In genomic region chr15:41572866-41573265, GRCh38 we compare ENCODE assay signal across 20 cellular contexts. TPM values are rescaled to one million over a fixed set of nuclear protein-coding genes. Genes with fewer than 3 reads are reported as not detected.
DNase-seq lines count a peak whose midpoint lies in the region; ATAC-seq and TF ChIP-seq lines count a peak whose summit lies in the region.
"Had no signal": no experiment of that assay in that cellular context is flagged by ENCODE, and none has a peak within 500 bp of the region (broad histone marks: within the 10 kb centered on the region; RNA-seq: fewer than 3 reads in every experiment).

No MANE protein-coding gene starts in this region.

- no peaks in the 10 kb centered on the region for H3K4me1 Mint-ChIP-seq in stimulated activated naive CD8-positive, alpha-beta T cell treated with anti-CD3 and anti-CD28 coated beads, Interleukin-15, amount 100 ng/mL, for 72 hours
- H3K4me1 Mint-ChIP-seq in natural killer cell, result no peaks in the 10 kb centered on the region
- H3K4me1 Mint-ChIP-seq: CD4-positive, CD25-positive, alpha-beta regulatory T cell; CD8-positive, alpha-beta memory T cell had no signal

- peaks cover 12 to 14% of the 10 kb centered on the region in 2 donors for H3K4me1 ChIP-seq in neuronal stem cell (ENCODE audit: control insufficient read depth in 2 of 2, insufficient read depth in 1 of 2, low read depth in 1 of 2, low read length in 2 of 2)

- no peak for TF ChIP-seq CTCF in natural killer cell (IDR thresholded peaks at IDR 0.05)

- H3K27me3 Mint-ChIP-seq in stimulated activated naive CD8-positive, alpha-beta T cell treated with anti-CD3 and anti-CD28 coated beads, Interleukin-15, amount 100 ng/mL, for 72 hours, result no peaks in the 10 kb centered on the region
- H3K27me3 Mint-ChIP-seq in natural killer cell (ENCODE audit: low read depth in 2 of 2), result peaks cover 0 to 2% of the 10 kb centered on the region in 2 donors

- H2BK15ac ChIP-seq in neuronal stem cell (ENCODE audit: low read length), result no peak overlapping the region

- no peak overlapping the region for H3K27ac Mint-ChIP-seq in stimulated activated naive CD8-positive, alpha-beta T cell treated with anti-CD3 and anti-CD28 coated beads, Interleukin-15, amount 100 ng/mL, for 72 hours
- H3K27ac Mint-ChIP-seq in natural killer cell, result no peak overlapping the region
- H3K27ac Mint-ChIP-seq: CD4-positive, CD25-positive, alpha-beta regulatory T cell had no signal

- H2BK12ac ChIP-seq in neuronal stem cell (ENCODE audit: low read length), result no peak overlapping the region

- H3K27ac ChIP-seq in angular gyrus (ENCODE audit: low read depth, low read length), result peak overlapping the region; percentile 62
- peak overlapping the region; percentile 10 for H3K27ac ChIP-seq in layer of hippocampus (ENCODE audit: low read depth, low read length)
- no peak overlapping the region for H3K27ac ChIP-seq in neuronal stem cell (replicated peaks; ENCODE audit: low read length)
- peak overlapping the region; percentile 98 for H3K27ac ChIP-seq in temporal lobe (ENCODE audit: low read depth, low read length)
- H3K27ac ChIP-seq: HL-60 had no signal

- no peak overlapping the region for H3K4ac ChIP-seq in neuronal stem cell (ENCODE audit: low read length)

- no peak overlapping the region for H2AFZ ChIP-seq in neuronal stem cell (ENCODE audit: low read length)

- no peak overlapping the region for H3K4me3 ChIP-seq in neuronal stem cell (ENCODE audit: low read length in 2 of 2)
- H3K4me3 ChIP-seq: GM12878, HAP-1 had no signal

- H3K9ac ChIP-seq in neuronal stem cell (ENCODE audit: low read depth, low read length, poor library complexity), result no peak overlapping the region

- no peak for ATAC-seq in GM19324 (IDR thresholded peaks at IDR 0.05; ENCODE audit: low FRiP score, unreplicated experiment)
- ATAC-seq in stimulated activated naive CD8-positive, alpha-beta T cell treated with anti-CD3 and anti-CD28 coated beads, Interleukin-15, amount 100 ng/mL, for 72 hours, result no peak
- ATAC-seq in natural killer cell, result no peak
- ATAC-seq in HG03095 (IDR thresholded peaks at IDR 0.05; ENCODE audit: unreplicated experiment), result no peak
- ATAC-seq: GM12878 had no signal

- H2BK5ac ChIP-seq in neuronal stem cell (ENCODE audit: low read length), result peak overlapping the region; percentile 33

- DNase-seq in neuronal stem cell (ENCODE audit: low spot score), result no peak
- no peak for DNase-seq in stimulated activated naive CD8-positive, alpha-beta T cell treated with anti-CD3 and anti-CD28 coated beads, Interleukin-15, amount 100 ng/mL, for 72 hours
- no peak for DNase-seq in natural killer cell
- DNase-seq: ACHN; BE2C; C1 segment of cervical spinal cord; CD4-positive, CD25-positive, alpha-beta regulatory T cell; CD8-positive, alpha-beta memory T cell; COR-L47; DMS79; GF-D8 had no signal

- no peak overlapping the region for H4K91ac ChIP-seq in neuronal stem cell (ENCODE audit: low read depth, low read length, poor library complexity)

- peaks cover 0 to 2% of the 10 kb centered on the region in 2 donors for H3K9me3 ChIP-seq in neuronal stem cell (replicated peaks in 1 of 2; ENCODE audit: control insufficient read depth in 2 of 2, insufficient read depth in 1 of 2, low read depth in 1 of 2, low read length in 2 of 2)
- H3K9me3 ChIP-seq: BE2C, HAP-1 had no signal

- H2BK120ac ChIP-seq in neuronal stem cell (ENCODE audit: low read depth, low read length), result no peak overlapping the region

- no peaks in the 10 kb centered on the region for H3K9me3 Mint-ChIP-seq in stimulated activated naive CD8-positive, alpha-beta T cell treated with anti-CD3 and anti-CD28 coated beads, Interleukin-15, amount 100 ng/mL, for 72 hours
- H3K9me3 Mint-ChIP-seq in natural killer cell, result no peaks in the 10 kb centered on the region
- H3K9me3 Mint-ChIP-seq: CD8-positive, alpha-beta memory T cell had no signal

- H3K27me3 ChIP-seq in layer of hippocampus (ENCODE audit: control insufficient read depth, insufficient read depth, low read length) (no peaks in the 10 kb centered on the region), neuronal stem cell (ENCODE audit: control insufficient read depth in 3 of 3, insufficient read depth in 3 of 3, low read depth in 1 of 3, low read length in 3 of 3) (no peaks in the 10 kb centered on the region)
- H3K27me3 ChIP-seq: BE2C had no signal

- H3K79me1 ChIP-seq in neuronal stem cell (ENCODE audit: low read depth, low read length), result no peaks in the 10 kb centered on the region

- H2AK5ac ChIP-seq in neuronal stem cell (ENCODE audit: low read depth, low read length), result no peak overlapping the region

- no CpG with 5 or more reads among the region's 8 CpGs for WGBS in neuronal stem cell (ENCODE audit: extremely low coverage in 2 of 2, insufficient read length in 2 of 2, insufficient replicate concordance in 1 of 2), 2 donors

- H3K4me2 ChIP-seq in neuronal stem cell (ENCODE audit: insufficient read depth, low read length, poor library complexity, severe bottlenecking), result no peak overlapping the region

- no peak overlapping the region for H3K4me3 Mint-ChIP-seq in stimulated activated naive CD8-positive, alpha-beta T cell treated with anti-CD3 and anti-CD28 coated beads, Interleukin-15, amount 100 ng/mL, for 72 hours
- H3K4me3 Mint-ChIP-seq in natural killer cell, result no peak overlapping the region
- H3K4me3 Mint-ChIP-seq: CD4-positive, CD25-positive, alpha-beta regulatory T cell; CD8-positive, alpha-beta memory T cell had no signal

- no peak overlapping the region for H4K8ac ChIP-seq in neuronal stem cell (ENCODE audit: low read depth, low read length)

- no peak overlapping the region for H3K14ac ChIP-seq in neuronal stem cell (ENCODE audit: low read length)

- no peaks in the 10 kb centered on the region for H3K36me3 Mint-ChIP-seq in natural killer cell
- H3K36me3 Mint-ChIP-seq: CD4-positive, CD25-positive, alpha-beta regulatory T cell; CD8-positive, alpha-beta memory T cell had no signal

- intact Hi-C loops in natural killer cell (cut with micrococcal nuclease), result no loop called here

- no peak overlapping the region for H3K18ac ChIP-seq in neuronal stem cell (ENCODE audit: low read length)

- H3K23ac ChIP-seq in neuronal stem cell (ENCODE audit: low read depth, low read length, poor library complexity), result peak overlapping the region; percentile 44

- H3K36me3 ChIP-seq in neuronal stem cell (replicated peaks in 1 of 2; ENCODE audit: control insufficient read depth in 2 of 2, insufficient read depth in 2 of 2, low read length in 2 of 2), result peaks cover 60 to 79% of the 10 kb centered on the region in 2 donors

RNA-seq across cellular contexts. Expression of gene TYRO3, which starts 13.9 kb away (rescaled TPM):
- polyA plus RNA-seq in neuronal stem cell (2013, experiment 1 of 2), result 121 TPM
- 118 TPM for polyA plus RNA-seq in neuronal stem cell (2013, experiment 2 of 2)
- 10.3 TPM for total RNA-seq in temporal lobe
- under 1 TPM; 0.25 to 0.80 (median 0.36) TPM for total RNA-seq in natural killer cell
- total RNA-seq: CD4-positive, CD25-positive, alpha-beta regulatory T cell had no signal

RNA-seq across cellular contexts. Expression of gene RPAP1, which starts 28.8 kb away (rescaled TPM):
- 21.6 TPM for polyA plus RNA-seq in neuronal stem cell (2013, experiment 1 of 2)
- 20.4 TPM for polyA plus RNA-seq in neuronal stem cell (2013, experiment 2 of 2)
- total RNA-seq in temporal lobe, result 22.6 TPM
- 10 to 100 TPM; 21.2 to 27.7 (median 27.4) TPM for total RNA-seq in natural killer cell

RNA-seq across cellular contexts. Expression of gene LTK, which starts 59.2 kb away (rescaled TPM):
- polyA plus RNA-seq in neuronal stem cell (2013, experiment 1 of 2), result 0.03 TPM
- polyA plus RNA-seq in neuronal stem cell (2013, experiment 2 of 2), result 0.06 TPM
- total RNA-seq in temporal lobe (under 0.01 TPM), natural killer cell (1 to 10 TPM in 2 of 3 donors, under 1 TPM in 1; 0.56 to 4.9 (median 1.7) TPM)
- total RNA-seq: HT1080 had no signal
